In genomic region chr14:77889971-77890442, GRCh38 we compare ENCODE assay signal across 15 cellular contexts.
A peak's percentile ranks its signal among the peaks of the same experiment; 100 is the strongest.
DNase-seq lines count a peak whose midpoint lies in the region; ATAC-seq, FAIRE-seq and TF ChIP-seq lines count a peak whose summit lies in the region.
"Had no signal": no experiment of that assay in that cellular context is flagged by ENCODE, and none has a peak within 500 bp of the region (broad histone marks: within the 10 kb centered on the region; RNA-seq: fewer than 3 reads in every experiment).

No MANE protein-coding gene starts in this region.

- TF ChIP-seq CTCF in MCF 10A (IDR thresholded peaks at IDR 0.05; ENCODE audit: unreplicated experiment) (no peak), breast epithelium (IDR thresholded peaks at IDR 0.05) (no peak), GM12878 (IDR thresholded peaks at IDR 0.05 in 2 of 3, conservative IDR thresholded peaks at IDR 0.05 in 1 of 3; ENCODE audit: control insufficient read depth in 2 of 3, extremely low read depth in 1 of 3, insufficient read depth in 1 of 3, low read depth in 3 of 3, low read length in 3 of 3) (no peak), esophagus squamous epithelium (IDR thresholded peaks at IDR 0.05) (no peak)

- H3K9ac ChIP-seq in GM12878 (ENCODE audit: control insufficient read depth, insufficient read depth, low read length) = no peak overlapping the region

- TF ChIP-seq EP300 in GM12878 (IDR thresholded peaks at IDR 0.05; ENCODE audit: borderline replicate concordance in 1 of 2, control insufficient read depth in 1 of 2, low read depth in 2 of 2, low read length in 2 of 2) = no peak

- POLR2A ChIA-PET in MCF 10A (lab: Yijun Ruan, JAX) (no interaction called here), GM12878 (lab: Charles Lee) (no interaction called here)

- TF ChIP-seq RAD21 in GM12878 (IDR thresholded peaks at IDR 0.05; ENCODE audit: insufficient read depth, low read depth, low read length) = no peak

- H3K36me3 ChIP-seq in breast epithelium (no peaks in the 10 kb centered on the region), GM12878 (ENCODE audit: control insufficient read depth in 2 of 2, insufficient read depth in 2 of 2, low read length in 1 of 2) (no peaks in the 10 kb centered on the region; a peak in 1 of 4 replicates), esophagus squamous epithelium (peaks cover 0 to 38% (median 0%) of the 10 kb centered on the region in 3 donors)
- H3K36me3 ChIP-seq: colonic mucosa, SJCRH30 had no signal

- H3K4me1 ChIP-seq in breast epithelium = no peaks in the 10 kb centered on the region
- no peaks in the 10 kb centered on the region for H3K4me1 ChIP-seq in GM12878 (ENCODE audit: control insufficient read depth, insufficient read depth, low read length)
- H3K4me1 ChIP-seq in esophagus squamous epithelium = no peaks in the 10 kb centered on the region
- H3K4me1 ChIP-seq: colonic mucosa, SJCRH30 had no signal

- no peak for ATAC-seq in GM12878
- no peak for ATAC-seq in effector memory CD8-positive, alpha-beta T cell (replicated peaks)

- H3K9me3 ChIP-seq in breast epithelium = no peaks in the 10 kb centered on the region
- H3K9me3 ChIP-seq in GM12878 (replicated peaks; ENCODE audit: control insufficient read depth, insufficient read depth, low read length) = no peaks in the 10 kb centered on the region
- peaks cover 0 to 7% (median 0%) of the 10 kb centered on the region in 3 donors for H3K9me3 ChIP-seq in esophagus squamous epithelium
- H3K9me3 ChIP-seq: colonic mucosa, SJCRH30, thoracic aorta had no signal

- H3K36me3 Mint-ChIP-seq in MCF 10A (ENCODE audit: insufficient read depth, unreplicated experiment) = no peaks in the 10 kb centered on the region
- no peaks in the 10 kb centered on the region for H3K36me3 Mint-ChIP-seq in effector memory CD8-positive, alpha-beta T cell (ENCODE audit: insufficient read depth)

- H2AFZ ChIP-seq in GM12878 (ENCODE audit: control insufficient read depth, low read depth, low read length) = no peak overlapping the region

- no peaks in the 10 kb centered on the region for H3K27me3 Mint-ChIP-seq in MCF 10A (ENCODE audit: insufficient read depth, unreplicated experiment)
- no peaks in the 10 kb centered on the region for H3K27me3 Mint-ChIP-seq in effector memory CD8-positive, alpha-beta T cell
- H3K27me3 Mint-ChIP-seq: activated B cell treated with CpG ODN at 0.5 μM for 24 hours had no signal

- no peak overlapping the region for H3K4me3 Mint-ChIP-seq in MCF 10A (ENCODE audit: unreplicated experiment)
- H3K4me3 Mint-ChIP-seq in effector memory CD8-positive, alpha-beta T cell = no peak overlapping the region
- H3K4me3 Mint-ChIP-seq: activated B cell treated with CpG ODN at 0.5 μM for 24 hours had no signal

- SMC1A ChIA-PET in GM12878 (lab: Charles Lee; ENCODE audit: uncharacterized antibody, unreplicated experiment) = no interaction called here

- peak; percentile 50 for DNase-seq in MCF 10A (ENCODE audit: unreplicated experiment)
- no peak for DNase-seq in breast epithelium (ENCODE audit: low spot score in 2 of 2)
- no peak for DNase-seq in GM12878 (ENCODE audit: low read depth, low spot score)
- peak; percentile 21 for DNase-seq in inferior parietal cortex (ENCODE audit: extremely low spot score)
- no peak for DNase-seq in DMS153 treated with DMSO at 0.1 percent for 48 hours (lab: John Stamatoyannopoulos, UW; ENCODE audit: unreplicated experiment)
- DNase-seq in esophagus squamous epithelium (lab: John Stamatoyannopoulos, UW) = no peak
- DNase-seq in mucosa of gallbladder (ENCODE audit: low spot score) = no peak
- no peak for DNase-seq in effector memory CD8-positive, alpha-beta T cell
- DNase-seq: ACHN; activated B cell treated with CpG ODN at 0.5 μM for 24 hours; activated effector memory CD4-positive, alpha-beta T cell treated with Interleukin-2 at 50 U/mL for 16 hours; colonic mucosa; NCI-H510A treated with DMSO at 0.1 percent for 48 hours; SJCRH30 had no signal

- H3K4me1 Mint-ChIP-seq in MCF 10A (ENCODE audit: insufficient read depth, unreplicated experiment) = peaks cover 7% of the 10 kb centered on the region
- H3K4me1 Mint-ChIP-seq in effector memory CD8-positive, alpha-beta T cell (ENCODE audit: low read depth in 2 of 2) = peaks cover 0 to 3% of the 10 kb centered on the region in 2 donors
- H3K4me1 Mint-ChIP-seq: activated B cell treated with CpG ODN at 0.5 μM for 24 hours had no signal

- H3K4me3 ChIP-seq in breast epithelium = no peak overlapping the region
- H3K4me3 ChIP-seq in GM12878 = no peak overlapping the region
- no peak overlapping the region for H3K4me3 ChIP-seq in esophagus squamous epithelium
- H3K4me3 ChIP-seq: colonic mucosa, SJCRH30, thoracic aorta had no signal

- H3K79me2 ChIP-seq in GM12878 (ENCODE audit: control insufficient read depth, insufficient read depth, low read length) = no peaks in the 10 kb centered on the region

- no peak overlapping the region for H3K4me2 ChIP-seq in GM12878 (ENCODE audit: control insufficient read depth, insufficient read depth)

- TF ChIP-seq POLR2A in breast epithelium (IDR thresholded peaks at IDR 0.05) (no peak), GM12878 (IDR thresholded peaks at IDR 0.05; ENCODE audit: low read depth, low read length) (no peak), esophagus squamous epithelium (IDR thresholded peaks at IDR 0.05) (no peak)

- peaks cover 10% of the 10 kb centered on the region for H3K9me3 Mint-ChIP-seq in MCF 10A (ENCODE audit: unreplicated experiment)
- H3K9me3 Mint-ChIP-seq in effector memory CD8-positive, alpha-beta T cell = peaks cover 0 to 7% of the 10 kb centered on the region in 2 donors

- H3K27me3 ChIP-seq in breast epithelium = no peaks in the 10 kb centered on the region
- H3K27me3 ChIP-seq in GM12878 (replicated peaks in 1 of 2; ENCODE audit: control insufficient read depth in 2 of 2, insufficient read depth in 2 of 2, low read length in 1 of 2) = no peaks in the 10 kb centered on the region
- no peaks in the 10 kb centered on the region for H3K27me3 ChIP-seq in esophagus squamous epithelium
- H3K27me3 ChIP-seq: colonic mucosa, SJCRH30 had no signal

- 53% methylated on average over 3 of the region's 3 CpGs for WGBS in GM12878 (ENCODE audit: insufficient coverage, insufficient replicate concordance, low lambda C conversion rate, missing lambda C conversion rate)
- WGBS in esophagus squamous epithelium, 2 donors = 43 to 49% methylated on average over 2 of the region's 3 CpGs

- BruUV-seq in MCF 10A (replicated peaks; lab: Mats Ljungman, UMichigan) (no TSS peak), GM12878 (replicated peaks; lab: Mats Ljungman, UMichigan) (no TSS peak)

- RAD21 ChIA-PET in GM12878 (lab: Charles Lee; ENCODE audit: unreplicated experiment) = no interaction called here

- no peak for FAIRE-seq in GM12878 (lab: Jason Lieb, UNC)

- in situ Hi-C loops in GM12878 (cut with MboI) = no loop called here

- peak overlapping the region; percentile 26 for H3K27ac Mint-ChIP-seq in MCF 10A (ENCODE audit: low read depth, unreplicated experiment)
- no peak overlapping the region for H3K27ac Mint-ChIP-seq in effector memory CD8-positive, alpha-beta T cell
- H3K27ac Mint-ChIP-seq: activated B cell treated with CpG ODN at 0.5 μM for 24 hours had no signal

- no peaks in the 10 kb centered on the region for H4K20me1 ChIP-seq in GM12878 (ENCODE audit: control insufficient read depth, insufficient read depth)

- CTCF ChIA-PET in MCF 10A (lab: Yijun Ruan, JAX) (interaction anchor here (0.6 kb wide), 1 partner anchor 235 kb away, joined by 3 read pairs; no protein-coding TSS in a partner anchor), GM12878 (lab: Yijun Ruan, JAX) (no interaction called here)

- H3K27ac ChIP-seq in breast epithelium (no peak overlapping the region), GM12878 (ENCODE audit: control insufficient read depth, insufficient read depth) (no peak overlapping the region), esophagus squamous epithelium (no peak overlapping the region)
- H3K27ac ChIP-seq: colonic mucosa, SJCRH30, thoracic aorta had no signal

- intact Hi-C loops in MCF 10A (cut with micrococcal nuclease) (no loop called here), breast epithelium (cut with DNase I; ENCODE audit: low total_unique reads) (no loop called here), GM12878 (cut with micrococcal nuclease; ENCODE audit: unreplicated experiment) (no loop called here), esophagus squamous epithelium (cut with DNase I) (no loop called here)

TF ChIP-seq in GM12878, 131 proteins besides CTCF, POLR2A, EP300 and RAD21:
- TF ChIP-seq YY1 (IDR thresholded peaks at IDR 0.05; ENCODE audit: low read depth, low read length) = peak; percentile 60; the same call in 1 of the 2 replicates
- no peak for TF ChIP-seq SREBF2 (IDR thresholded peaks at IDR 0.05; ENCODE audit: low read length)

Comparison
In these comparisons a context has a peak if more than half of its experiments do, and no peak if none do; other contexts are left out.
1. DNase-seq: peak in MCF 10A (single experiment) and inferior parietal cortex (single experiment); none in breast epithelium (0 of 2), GM12878 (single experiment), DMS153 treated with DMSO at 0.1 percent for 48 hours (single experiment), esophagus squamous epithelium (single experiment), mucosa of gallbladder (single experiment) and effector memory CD8-positive, alpha-beta T cell (0 of 3).